ENCODE assay signal across 8 cellular contexts in genomic region chr16:1150511-1150982, GRCh38.
DNase-seq lines count a peak whose midpoint lies in the region; FAIRE-seq and TF ChIP-seq lines count a peak whose summit lies in the region.

No MANE protein-coding gene starts in this region.

- peak; percentile 13 for TF ChIP-seq CTCF in choroid plexus epithelial cell (conservative IDR thresholded peaks at IDR 0.05; ENCODE audit: low read depth, low read length)

- DNase-seq in NCI-H82 (lab: John Stamatoyannopoulos, UW) (peak; percentile 44), NCI-H82 treated with DMSO at 0.1 percent for 48 hours (lab: John Stamatoyannopoulos, UW; ENCODE audit: unreplicated experiment) (no peak), RKO (ENCODE audit: low spot score) (peak; percentile 21), choroid plexus epithelial cell (ENCODE audit: low read depth) (peak; percentile 40), NCI-H2029 (lab: John Stamatoyannopoulos, UW) (no peak), RCC 7860 (ENCODE audit: low spot score) (no peak)
- peak; percentile 6 for DNase-seq in stimulated activated CD8-positive, alpha-beta memory T cell treated with anti-CD3 and anti-CD28 coated beads, Interleukin-4, amount 100 ng/mL, for 24 hours (ENCODE audit: low read depth)
- DNase-seq in activated CD4-positive, CD25-positive, alpha-beta regulatory T cell (lab: John Stamatoyannopoulos, UW): no peak

- H3K4me3 ChIP-seq in choroid plexus epithelial cell (ENCODE audit: low read depth, low read length): no peak overlapping the region

- no peak for FAIRE-seq in RCC 7860 (lab: Jason Lieb, UNC)

Comparison
In these comparisons a context has a peak if more than half of its experiments do, and no peak if none do; other contexts are left out.
1. DNase-seq: peak in NCI-H82 (single experiment), RKO (single experiment), choroid plexus epithelial cell (single experiment) and stimulated activated CD8-positive, alpha-beta memory T cell treated with anti-CD3 and anti-CD28 coated beads, Interleukin-4, amount 100 ng/mL, for 24 hours (single experiment); none in NCI-H82 treated with DMSO at 0.1 percent for 48 hours (single experiment), NCI-H2029 (single experiment), activated CD4-positive, CD25-positive, alpha-beta regulatory T cell (0 of 4) and RCC 7860 (single experiment).